In the genomic region with DNA sequence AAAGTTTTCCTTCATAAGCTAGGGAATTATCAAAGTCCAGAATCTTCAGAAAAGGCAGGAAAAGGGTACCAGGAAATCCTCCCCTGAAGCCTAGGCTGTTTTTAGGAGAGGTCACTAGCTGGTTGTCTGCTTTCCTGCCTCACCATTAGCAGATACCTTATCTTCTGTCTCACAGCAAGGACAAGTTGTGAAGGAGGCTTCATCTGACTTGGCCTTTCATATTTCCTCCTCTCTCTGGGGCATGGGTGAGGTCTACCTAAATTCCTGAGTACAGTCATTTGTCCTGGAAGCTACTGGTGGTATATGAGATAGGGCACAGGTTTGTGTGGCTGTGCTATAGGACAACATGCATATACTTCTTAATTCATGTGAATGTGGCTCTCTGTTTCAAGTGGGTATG, we compare ENCODE assay signal across 8 cellular contexts. TPM values are rescaled to one million over a fixed set of nuclear protein-coding genes. Genes with fewer than 3 reads are reported as not detected.
DNase-seq lines count a peak whose midpoint lies in the region; ATAC-seq and TF ChIP-seq lines count a peak whose summit lies in the region.

No MANE protein-coding gene starts in this region.

- H3K4me2 ChIP-seq in osteoblast (ENCODE audit: insufficient read depth, low read length), result peak overlapping the region; percentile 99

- peaks cover 77% of the 10 kb centered on the region for H3K79me2 ChIP-seq in osteoblast (ENCODE audit: insufficient read depth, low read length)

- peaks cover 27 to 29% of the 10 kb centered on the region in 2 donors for H3K36me3 Mint-ChIP-seq in CD14-positive monocyte

- ATAC-seq in HG03135 (IDR thresholded peaks at IDR 0.05; ENCODE audit: unreplicated experiment), result no peak

- H3K36me3 ChIP-seq in endocrine pancreas (ENCODE audit: control insufficient read depth, insufficient read depth, low read length) (no peaks in the 10 kb centered on the region), osteoblast (ENCODE audit: insufficient read depth, low read length) (peaks cover 2% of the 10 kb centered on the region)

- H3K4me1 Mint-ChIP-seq in CD14-positive monocyte, result peaks cover 66% of the 10 kb centered on the region

- H3K9me3 ChIP-seq in endocrine pancreas (ENCODE audit: control insufficient read depth, low read length) (no peaks in the 10 kb centered on the region), osteoblast (ENCODE audit: low read depth, low read length) (no peaks in the 10 kb centered on the region)

- no peak for TF ChIP-seq CTCF in CD14-positive monocyte (IDR thresholded peaks at IDR 0.05)
- TF ChIP-seq CTCF in NB4 (IDR thresholded peaks at IDR 0.05; ENCODE audit: low read depth, low read length), result no peak
- no peak for TF ChIP-seq CTCF in osteoblast (IDR thresholded peaks at IDR 0.05; ENCODE audit: extremely low read depth, low read depth, low read length)

- intact Hi-C loops in CD14-positive monocyte (cut with micrococcal nuclease), result loop anchor here in 1 of 2 donors (10.0 kb wide), 1 partner anchor 200 kb away; no protein-coding TSS in a partner anchor

- no peaks in the 10 kb centered on the region for H3K27me3 Mint-ChIP-seq in CD14-positive monocyte (ENCODE audit: low read depth in 3 of 3)

- no peak for DNase-seq in CD14-positive monocyte (ENCODE audit: low spot score)
- no peak for DNase-seq in NB4 (ENCODE audit: low read depth)
- no peak for DNase-seq in osteoblast (ENCODE audit: insufficient read length, low spot score, missing footprints)
- DNase-seq in amygdala (lab: John Stamatoyannopoulos, UW), result no peak
- no peak for DNase-seq in foreskin melanocyte
- no peak for DNase-seq in middle frontal gyrus (ENCODE audit: extremely low spot score, low spot score)

- peak overlapping the region in 3 of 7 donors; percentile 30 to 50 (median 46) for H3K27ac Mint-ChIP-seq in CD14-positive monocyte

- TF ChIP-seq POLR2A in NB4 (IDR thresholded peaks at IDR 0.05; ENCODE audit: extremely low read depth, insufficient read length), result no peak

- H3K27me3 ChIP-seq in endocrine pancreas (ENCODE audit: control insufficient read depth, insufficient read depth, low read length) (no peaks in the 10 kb centered on the region), osteoblast (ENCODE audit: insufficient read depth, low read length) (no peaks in the 10 kb centered on the region)

- no peaks in the 10 kb centered on the region for H3K9me3 Mint-ChIP-seq in CD14-positive monocyte

- H3K27ac ChIP-seq in osteoblast (ENCODE audit: low read depth, low read length), result peak overlapping the region; percentile 88

- no peak overlapping the region for H3K9ac ChIP-seq in endocrine pancreas (ENCODE audit: control insufficient read depth, insufficient read depth, low read length)

- H3K4me3 ChIP-seq in NB4 (ENCODE audit: low read depth, low read length) (peak overlapping the region; percentile 32), endocrine pancreas (ENCODE audit: control insufficient read depth, insufficient read depth, low read length) (peak overlapping the region; percentile 71), osteoblast (ENCODE audit: insufficient read depth, low read length) (peak overlapping the region; percentile 94)

- no peak overlapping the region for H2AFZ ChIP-seq in osteoblast (ENCODE audit: low read length)

- peaks cover 52% of the 10 kb centered on the region for H4K20me1 ChIP-seq in osteoblast (ENCODE audit: insufficient read depth, low read length)

- H3K4me1 ChIP-seq in endocrine pancreas (ENCODE audit: control insufficient read depth, insufficient read depth, low read length) (peaks cover 15% of the 10 kb centered on the region), osteoblast (ENCODE audit: insufficient read depth, low read length) (peaks cover 51% of the 10 kb centered on the region)

- peak overlapping the region; percentile 88 to 94 for H3K4me3 Mint-ChIP-seq in CD14-positive monocyte

RNA-seq across cellular contexts. Expression of a gene that starts 2.3 kb away (rescaled TPM):
- polyA plus RNA-seq in CD14-positive monocyte, result 1 to 10 TPM; 4.9 to 7.4 TPM
- total RNA-seq in osteoblast, result 10.5 and 11.2 TPM in 2 replicates

RNA-seq across cellular contexts. Expression of a gene that starts 31.4 kb away (rescaled TPM):
- polyA plus RNA-seq in CD14-positive monocyte, result 100 to 1,000 TPM in 1 of 2 donors, 10 to 100 TPM in 1; 67.3 to 222 TPM
- 0.29 and 0.72 TPM in 2 replicates for total RNA-seq in osteoblast

RNA-seq across cellular contexts. Expression of a gene that starts 47.3 kb away (rescaled TPM):
- polyA plus RNA-seq in CD14-positive monocyte, result 10 to 100 TPM; 18.7 to 30.0 TPM
- total RNA-seq in osteoblast, result 39.8 and 40.1 TPM in 2 replicates

Comparison
In these comparisons a context has a peak if more than half of its experiments do, and no peak if none do; other contexts are left out.
1. H3K4me3 ChIP-seq: peak in every context shown above with its lines; median percentile 94 in osteoblast; 71 in endocrine pancreas; 32 in NB4.